Comparison of ENCODE assay signal across 16 cellular contexts in the genomic region with DNA sequence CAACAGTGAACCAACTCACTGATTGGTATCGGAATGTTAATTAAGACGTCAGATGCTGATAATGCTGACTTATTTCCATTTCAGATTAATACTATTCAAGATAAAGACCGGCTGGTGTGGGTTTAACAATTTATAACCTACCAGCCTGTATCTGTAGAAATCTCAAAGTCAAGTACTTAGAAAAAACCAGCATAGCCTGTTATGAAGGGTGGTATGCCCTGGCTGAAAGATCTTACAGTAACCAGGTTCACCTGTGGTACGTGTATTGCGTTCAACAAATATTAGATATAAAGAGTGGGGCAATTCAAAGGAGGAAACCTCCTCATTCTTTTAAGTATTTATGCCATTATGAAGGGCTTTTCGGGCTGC.
DNase-seq lines count a peak whose midpoint lies in the region; ATAC-seq and TF ChIP-seq lines count a peak whose summit lies in the region.
"Had no signal": no experiment of that assay in that cellular context is flagged by ENCODE, and none has a peak within 500 bp of the region (broad histone marks: within the 10 kb centered on the region; RNA-seq: fewer than 3 reads in every experiment).

No MANE protein-coding gene starts in this region.

- no peak overlapping the region for H3K4me3 ChIP-seq in SK-N-SH (ENCODE audit: low read depth in 2 of 2, low read length in 1 of 2)
- H3K4me3 ChIP-seq in mesenchymal stem cell (ENCODE audit: insufficient read depth in 1 of 2, low read depth in 1 of 2, low read length in 2 of 2), result no peak overlapping the region
- H3K4me3 ChIP-seq in upper lobe of right lung, result no peak overlapping the region
- H3K4me3 ChIP-seq: BLaER1 treated with 17β-estradiol and CSF1 and Interleukin-3, amounts not matched to agents 10 nM and 100 nM; GM12878 had no signal

- no peak overlapping the region for H3K18ac ChIP-seq in mesenchymal stem cell (ENCODE audit: low read depth in 1 of 2, low read length in 2 of 2)

- H3K23ac ChIP-seq in mesenchymal stem cell (ENCODE audit: low read length in 2 of 2), result no peak overlapping the region

- intact Hi-C loops in upper lobe of right lung (cut with DNase I), result no loop called here

- H3K27ac ChIP-seq in SK-N-SH (ENCODE audit: low read depth in 2 of 2, low read length in 1 of 2), result no peak overlapping the region
- peak overlapping the region; percentile 43 for H3K27ac ChIP-seq in epithelial cell of prostate
- no peak overlapping the region for H3K27ac ChIP-seq in mesenchymal stem cell (ENCODE audit: low read length, poor library complexity, severe bottlenecking)
- H3K27ac ChIP-seq in upper lobe of right lung, result no peak overlapping the region
- H3K27ac ChIP-seq: BLaER1 treated with 17β-estradiol and CSF1 and Interleukin-3, amounts not matched to agents 10 nM and 100 nM had no signal

- peaks cover 3 to 29% of the 10 kb centered on the region in 2 experiments for H3K36me3 ChIP-seq in SK-N-SH (replicated peaks in 1 of 2; ENCODE audit: control insufficient read depth in 1 of 2, insufficient read depth in 2 of 2, low read length in 1 of 2)
- peaks cover 0 to 9% of the 10 kb centered on the region in 2 experiments for H3K36me3 ChIP-seq in mesenchymal stem cell (ENCODE audit: control insufficient read depth in 1 of 2, insufficient read depth in 2 of 2, low read depth in 1 of 2, low read length in 2 of 2)
- no peaks in the 10 kb centered on the region for H3K36me3 ChIP-seq in upper lobe of right lung
- H3K36me3 ChIP-seq: BLaER1 treated with 17β-estradiol and CSF1 and Interleukin-3, amounts not matched to agents 10 nM and 100 nM had no signal

- no peak overlapping the region for H3K4me2 ChIP-seq in SK-N-SH
- no peak overlapping the region for H3K4me2 ChIP-seq in mesenchymal stem cell (ENCODE audit: low read length, poor library complexity, severe bottlenecking)
- H3K4me2 ChIP-seq: BLaER1 treated with 17β-estradiol and CSF1 and Interleukin-3, amounts not matched to agents 10 nM and 100 nM had no signal

- H4K91ac ChIP-seq in mesenchymal stem cell (ENCODE audit: low read length), result no peak overlapping the region

- H2BK5ac ChIP-seq in mesenchymal stem cell (ENCODE audit: low read depth, low read length, poor library complexity, severe bottlenecking), result no peak overlapping the region

- H2AFZ ChIP-seq in SK-N-SH (ENCODE audit: low read depth) (no peak overlapping the region), mesenchymal stem cell (ENCODE audit: low read depth, low read length) (no peak overlapping the region)

- POLR2A ChIA-PET in SK-N-SH (lab: Yijun Ruan, JAX), result no interaction called here

- no peak for ATAC-seq in SK-N-SH treated with all-trans-retinoic acid at 6 μM for 48 hours
- peak; percentile 39 for ATAC-seq in upper lobe of right lung
- ATAC-seq: CD8-positive, alpha-beta T cell; GM12878 had no signal

- no peak for TF ChIP-seq EP300 in SK-N-SH (IDR thresholded peaks at IDR 0.05; ENCODE audit: borderline replicate concordance in 1 of 2, low read depth in 1 of 2, low read length in 1 of 2)

- no peak overlapping the region for H2BK120ac ChIP-seq in mesenchymal stem cell (ENCODE audit: low read depth, low read length)

- no peak overlapping the region for H3K14ac ChIP-seq in mesenchymal stem cell (ENCODE audit: low read length in 2 of 2)

- no peaks in the 10 kb centered on the region for H3K79me1 ChIP-seq in mesenchymal stem cell (replicated peaks; ENCODE audit: low read length, poor library complexity, severe bottlenecking)

- no peaks in the 10 kb centered on the region for H3K9me2 ChIP-seq in SK-N-SH

- no peaks in the 10 kb centered on the region for H3K79me2 ChIP-seq in SK-N-SH (ENCODE audit: insufficient read depth)

- H2BK12ac ChIP-seq in mesenchymal stem cell (ENCODE audit: low read length in 2 of 2), result no peak overlapping the region

- no peak overlapping the region for H2BK15ac ChIP-seq in mesenchymal stem cell (ENCODE audit: low read depth, poor library complexity, severe bottlenecking)

- H3K9ac ChIP-seq in SK-N-SH (no peak overlapping the region), mesenchymal stem cell (ENCODE audit: low read length) (peak overlapping the region; percentile 22)
- H3K9ac ChIP-seq: BLaER1 treated with 17β-estradiol and CSF1 and Interleukin-3, amounts not matched to agents 10 nM and 100 nM had no signal

- H4K8ac ChIP-seq in mesenchymal stem cell (ENCODE audit: low read length), result no peak overlapping the region

- H2AK5ac ChIP-seq in mesenchymal stem cell (ENCODE audit: low read length, severe bottlenecking), result no peak overlapping the region

- no peaks in the 10 kb centered on the region for H4K20me1 ChIP-seq in SK-N-SH (ENCODE audit: insufficient read depth)
- H4K20me1 ChIP-seq: BLaER1 treated with 17β-estradiol and CSF1 and Interleukin-3, amounts not matched to agents 10 nM and 100 nM had no signal

- H3K4ac ChIP-seq in mesenchymal stem cell (ENCODE audit: low read depth in 1 of 2, low read length in 2 of 2), result no peak overlapping the region

- H3K27me3 ChIP-seq in SK-N-SH (ENCODE audit: insufficient read depth) (no peaks in the 10 kb centered on the region), mesenchymal stem cell (ENCODE audit: control insufficient read depth in 1 of 2, insufficient read depth in 1 of 2, low read length in 2 of 2) (no peaks in the 10 kb centered on the region), upper lobe of right lung (no peaks in the 10 kb centered on the region)
- H3K27me3 ChIP-seq: BLaER1 treated with 17β-estradiol and CSF1 and Interleukin-3, amounts not matched to agents 10 nM and 100 nM had no signal

- 84% methylated on average over 6 of the region's 6 CpGs for WGBS in SK-N-SH (ENCODE audit: low lambda C conversion rate)
- WGBS in mesenchymal stem cell, result 59% methylated on average over 4 of the region's 6 CpGs

- CTCF ChIA-PET in SK-N-SH (lab: Yijun Ruan, JAX), result interaction anchor here (1.1 kb wide), 1 partner anchor 90 kb away, joined by 3 read pairs; no protein-coding TSS in a partner anchor

- no peak for TF ChIP-seq RAD21 in SK-N-SH (IDR thresholded peaks at IDR 0.05; ENCODE audit: low read length)

- H3K4me1 ChIP-seq in SK-N-SH (ENCODE audit: control insufficient read depth in 1 of 2, insufficient read depth in 2 of 2, low read depth in 1 of 2, low read length in 1 of 2) (peaks cover 0 to 8% of the 10 kb centered on the region in 2 experiments; a peak in 2 of 4 replicates), mesenchymal stem cell (ENCODE audit: control insufficient read depth, insufficient read depth, low read depth, low read length) (peaks cover 5% of the 10 kb centered on the region), upper lobe of right lung (no peaks in the 10 kb centered on the region)

- no peaks in the 10 kb centered on the region for H3F3A ChIP-seq in SK-N-SH (replicated peaks; ENCODE audit: insufficient read depth)

- H3K9me3 ChIP-seq in SK-N-SH, result no peaks in the 10 kb centered on the region
- H3K9me3 ChIP-seq in mesenchymal stem cell (ENCODE audit: control insufficient read depth, low read length), result no peaks in the 10 kb centered on the region
- no peaks in the 10 kb centered on the region for H3K9me3 ChIP-seq in upper lobe of right lung

- no peak for DNase-seq in SK-N-SH
- no peak for DNase-seq in epithelial cell of prostate (ENCODE audit: low read depth, low spot score)
- no peak for DNase-seq in mesenchymal stem cell
- no peak for DNase-seq in upper lobe of right lung
- no peak for DNase-seq in NCI-H226
- no peak for DNase-seq in inferior parietal cortex (ENCODE audit: extremely low spot score)
- no peak for DNase-seq in NCI-H446 treated with DMSO at 0.1 percent for 48 hours (lab: John Stamatoyannopoulos, UW)
- DNase-seq: Calu3; CD8-positive, alpha-beta T cell; DMS79 treated with DMSO at 0.1 percent for 48 hours; GF-D8; GOT3; HFFc6 had no signal

- TF ChIP-seq CTCF in SK-N-SH (IDR thresholded peaks at IDR 0.05) (no peak), upper lobe of right lung (IDR thresholded peaks at IDR 0.05) (no peak)

TF ChIP-seq in SK-N-SH treated with all-trans-retinoic acid at 6 μM for 48 hours, 23 proteins besides CTCF, POLR2A, EP300 and RAD21:
- TF ChIP-seq ZFP3 (CRISPR knock-in tag; IDR thresholded peaks at IDR 0.05), result no peak
- TF ChIP-seq ISL1 (CRISPR knock-in tag; IDR thresholded peaks at IDR 0.05), result peak; percentile 50
- peak; percentile 49; the same call in 1 of the 2 replicates for TF ChIP-seq ZNF8 (CRISPR knock-in tag; IDR thresholded peaks at IDR 0.05)
TF ChIP-seq in SK-N-SH treated with all-trans-retinoic acid at 6 μM for 48 hours: peak in this region for 2.

TF ChIP-seq in SK-N-SH, 30 proteins besides CTCF, POLR2A, EP300 and RAD21:
- TF ChIP-seq ELF1 (IDR thresholded peaks at IDR 0.05) (no peak), FOXM1 (IDR thresholded peaks at IDR 0.05; ENCODE audit: low read depth) (no peak), GABPA (IDR thresholded peaks at IDR 0.05; ENCODE audit: low read depth) (no peak), TEAD4 (IDR thresholded peaks at IDR 0.05; ENCODE audit: borderline replicate concordance, insufficient read depth) (no peak), MXI1 (IDR thresholded peaks at IDR 0.05; ENCODE audit: low read depth, low read length) (no peak), CHD2 (IDR thresholded peaks at IDR 0.05; ENCODE audit: low read length, partially characterized antibody) (no peak), JUND (IDR thresholded peaks at IDR 0.05) (no peak), SIN3A (IDR thresholded peaks at IDR 0.05; ENCODE audit: borderline replicate concordance, low read depth, low read length) (no peak), RCOR1 (IDR thresholded peaks at IDR 0.05; ENCODE audit: low read length) (no peak), SMC3 (IDR thresholded peaks at IDR 0.05; ENCODE audit: low read depth, low read length) (no peak)
- TF ChIP-seq, protein P1, sequence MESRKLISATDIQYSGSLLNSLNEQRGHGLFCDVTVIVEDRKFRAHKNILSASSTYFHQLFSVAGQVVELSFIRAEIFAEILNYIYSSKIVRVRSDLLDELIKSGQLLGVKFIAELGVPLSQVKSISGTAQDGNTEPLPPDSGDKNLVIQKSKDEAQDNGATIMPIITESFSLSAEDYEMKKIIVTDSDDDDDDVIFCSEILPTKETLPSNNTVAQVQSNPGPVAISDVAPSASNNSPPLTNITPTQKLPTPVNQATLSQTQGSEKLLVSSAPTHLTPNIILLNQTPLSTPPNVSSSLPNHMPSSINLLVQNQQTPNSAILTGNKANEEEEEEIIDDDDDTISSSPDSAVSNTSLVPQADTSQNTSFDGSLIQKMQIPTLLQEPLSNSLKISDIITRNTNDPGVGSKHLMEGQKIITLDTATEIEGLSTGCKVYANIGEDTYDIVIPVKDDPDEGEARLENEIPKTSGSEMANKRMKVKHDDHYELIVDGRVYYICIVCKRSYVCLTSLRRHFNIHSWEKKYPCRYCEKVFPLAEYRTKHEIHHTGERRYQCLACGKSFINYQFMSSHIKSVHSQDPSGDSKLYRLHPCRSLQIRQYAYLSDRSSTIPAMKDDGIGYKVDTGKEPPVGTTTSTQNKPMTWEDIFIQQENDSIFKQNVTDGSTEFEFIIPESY (IDR thresholded peaks at IDR 0.05; ENCODE audit: borderline replicate concordance, low read depth), result no peak
- TF ChIP-seq, protein P2, sequence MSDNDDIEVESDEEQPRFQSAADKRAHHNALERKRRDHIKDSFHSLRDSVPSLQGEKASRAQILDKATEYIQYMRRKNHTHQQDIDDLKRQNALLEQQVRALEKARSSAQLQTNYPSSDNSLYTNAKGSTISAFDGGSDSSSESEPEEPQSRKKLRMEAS (IDR thresholded peaks at IDR 0.05; ENCODE audit: low read depth), result no peak
TF ChIP-seq in SK-N-SH: peak in this region for 0.
